25 cellular contexts compared by ENCODE assay signal in genomic region chrX:11189097-11189496, GRCh38.
"Had no signal": no experiment of that assay in that cellular context is flagged by ENCODE, and none has a peak within 500 bp of the region (broad histone marks: within the 10 kb centered on the region; RNA-seq: fewer than 3 reads in every experiment).

No MANE protein-coding gene starts in this region.

- H3K9me3 Mint-ChIP-seq: activated CD4-positive, alpha-beta memory T cell treated with anti-CD3 and anti-CD28 coated beads, Interleukin-2, amount 10 ng/mL, durations not matched to agents 7 days and 5 days; activated CD4-positive, alpha-beta T cell treated with anti-CD3 and anti-CD28 coated beads, Interleukin-2, amount 10 ng/mL, durations not matched to agents 7 days and 5 days; activated T-cell treated with anti-CD3 and anti-CD28 coated beads, Interleukin-2, amount 50 U/mL, for 24 hours; central memory CD8-positive, alpha-beta T cell; dendritic cell treated with granulocyte-macrophage colony-stimulating factor and Interleukin-4, amounts not matched to agents 40 ng/mL and 50 ng/mL, for 4 days; memory B cell; naive thymus-derived CD8-positive, alpha-beta T cell; stimulated activated memory B cell treated with anti-CD40 and anti-IgM and Interleukin-4, amounts not matched to agents 10 μg/mL and 1 μg/mL and 100 μg/mL, for 72 hours; stimulated activated naive CD8-positive, alpha-beta T cell treated with anti-CD3 and anti-CD28 coated beads, Interleukin-15, amount 100 ng/mL, for 72 hours; type B pancreatic cell had no signal

- H3K4me3 ChIP-seq: gastroesophageal sphincter, neural progenitor cell, skin epidermis, uterus had no signal

- H3K4me1 Mint-ChIP-seq: activated CD4-positive, alpha-beta memory T cell treated with anti-CD3 and anti-CD28 coated beads, Interleukin-2, amount 10 ng/mL, durations not matched to agents 7 days and 5 days; activated CD4-positive, alpha-beta T cell treated with anti-CD3 and anti-CD28 coated beads, Interleukin-2, amount 10 ng/mL, durations not matched to agents 7 days and 5 days; central memory CD8-positive, alpha-beta T cell; endodermal cell; memory B cell; naive thymus-derived CD8-positive, alpha-beta T cell; neural progenitor cell; stimulated activated memory B cell treated with anti-CD40 and anti-IgM and Interleukin-4, amounts not matched to agents 10 μg/mL and 1 μg/mL and 100 μg/mL, for 72 hours; stimulated activated naive CD8-positive, alpha-beta T cell treated with anti-CD3 and anti-CD28 coated beads, Interleukin-15, amount 100 ng/mL, for 72 hours had no signal

- H3K27ac ChIP-seq: gastroesophageal sphincter, neural progenitor cell, skin epidermis, uterus had no signal

- H3K4me3 Mint-ChIP-seq: activated CD4-positive, alpha-beta memory T cell treated with anti-CD3 and anti-CD28 coated beads, Interleukin-2, amount 10 ng/mL, durations not matched to agents 7 days and 5 days; activated CD4-positive, alpha-beta T cell treated with anti-CD3 and anti-CD28 coated beads, Interleukin-2, amount 10 ng/mL, durations not matched to agents 7 days and 5 days; activated T-cell treated with anti-CD3 and anti-CD28 coated beads, Interleukin-2, amount 50 U/mL, for 24 hours; central memory CD8-positive, alpha-beta T cell; dendritic cell treated with granulocyte-macrophage colony-stimulating factor and Interleukin-4, amounts not matched to agents 40 ng/mL and 50 ng/mL, for 4 days; endodermal cell; memory B cell; naive thymus-derived CD8-positive, alpha-beta T cell; neural progenitor cell; stimulated activated memory B cell treated with anti-CD40 and anti-IgM and Interleukin-4, amounts not matched to agents 10 μg/mL and 1 μg/mL and 100 μg/mL, for 72 hours; stimulated activated naive CD8-positive, alpha-beta T cell treated with anti-CD3 and anti-CD28 coated beads, Interleukin-15, amount 100 ng/mL, for 72 hours; type B pancreatic cell had no signal

- DNase-seq: activated CD4-positive, alpha-beta memory T cell treated with anti-CD3 and anti-CD28 coated beads, Interleukin-2, amount 10 ng/mL, durations not matched to agents 7 days and 5 days; activated CD4-positive, alpha-beta T cell treated with anti-CD3 and anti-CD28 coated beads, Interleukin-2, amount 10 ng/mL, durations not matched to agents 7 days and 5 days; activated CD4-positive, CD25-positive, alpha-beta regulatory T cell treated with anti-CD3 and anti-CD28 coated beads, Interleukin-2, amount 50 U/mL, for 72 hours; activated gamma-delta T cell treated with Interleukin-2 at 50 U/mL for 16 hours; activated naive CD4-positive, alpha-beta T cell treated with anti-CD3 and anti-CD28 coated beads, Interleukin-2, amount 50 U/mL, for 16 hours; activated T-cell treated with anti-CD3 and anti-CD28 coated beads, Interleukin-2, amount 50 U/mL, for 24 hours; endodermal cell; head of caudate nucleus; hippocampal formation; midbrain; naive thymus-derived CD8-positive, alpha-beta T cell; occipital lobe; right cardiac atrium; stimulated activated CD4-positive, alpha-beta T cell treated with anti-CD3 and anti-CD28 coated beads, Interleukin-4, amount 100 ng/mL, for 24 hours; stimulated activated naive CD8-positive, alpha-beta T cell treated with anti-CD3 and anti-CD28 coated beads, Interleukin-15, amount 100 ng/mL, for 72 hours; substantia nigra; uterus had no signal

- H3K27me3 ChIP-seq: gastroesophageal sphincter, neural progenitor cell, uterus had no signal

- H3K4me2 ChIP-seq: neural progenitor cell had no signal

- H3K4me1 ChIP-seq: gastroesophageal sphincter, neural progenitor cell, uterus had no signal

- H3K27ac Mint-ChIP-seq: activated CD4-positive, alpha-beta memory T cell treated with anti-CD3 and anti-CD28 coated beads, Interleukin-2, amount 10 ng/mL, durations not matched to agents 7 days and 5 days; activated CD4-positive, alpha-beta T cell treated with anti-CD3 and anti-CD28 coated beads, Interleukin-2, amount 10 ng/mL, durations not matched to agents 7 days and 5 days; activated T-cell treated with anti-CD3 and anti-CD28 coated beads, Interleukin-2, amount 50 U/mL, for 24 hours; dendritic cell treated with granulocyte-macrophage colony-stimulating factor and Interleukin-4, amounts not matched to agents 40 ng/mL and 50 ng/mL, for 4 days; endodermal cell; memory B cell; naive thymus-derived CD8-positive, alpha-beta T cell; neural progenitor cell; stimulated activated memory B cell treated with anti-CD40 and anti-IgM and Interleukin-4, amounts not matched to agents 10 μg/mL and 1 μg/mL and 100 μg/mL, for 72 hours; stimulated activated naive CD8-positive, alpha-beta T cell treated with anti-CD3 and anti-CD28 coated beads, Interleukin-15, amount 100 ng/mL, for 72 hours; type B pancreatic cell had no signal

- H3K9ac ChIP-seq: neural progenitor cell had no signal

- H3K27me3 Mint-ChIP-seq: activated CD4-positive, alpha-beta memory T cell treated with anti-CD3 and anti-CD28 coated beads, Interleukin-2, amount 10 ng/mL, durations not matched to agents 7 days and 5 days; activated CD4-positive, alpha-beta T cell treated with anti-CD3 and anti-CD28 coated beads, Interleukin-2, amount 10 ng/mL, durations not matched to agents 7 days and 5 days; central memory CD8-positive, alpha-beta T cell; dendritic cell treated with granulocyte-macrophage colony-stimulating factor and Interleukin-4, amounts not matched to agents 40 ng/mL and 50 ng/mL, for 4 days; memory B cell; stimulated activated memory B cell treated with anti-CD40 and anti-IgM and Interleukin-4, amounts not matched to agents 10 μg/mL and 1 μg/mL and 100 μg/mL, for 72 hours; stimulated activated naive CD8-positive, alpha-beta T cell treated with anti-CD3 and anti-CD28 coated beads, Interleukin-15, amount 100 ng/mL, for 72 hours; type B pancreatic cell had no signal

- H2AFZ ChIP-seq: neural progenitor cell had no signal

- H3K36me3 Mint-ChIP-seq: naive thymus-derived CD8-positive, alpha-beta T cell; neural progenitor cell; type B pancreatic cell had no signal

- H3K9me3 ChIP-seq: gastroesophageal sphincter, uterus had no signal

- ATAC-seq: gastroesophageal sphincter; naive thymus-derived CD8-positive, alpha-beta T cell; right cardiac atrium; stimulated activated memory B cell treated with anti-CD40 and anti-IgM and Interleukin-4, amounts not matched to agents 10 μg/mL and 1 μg/mL and 100 μg/mL, for 72 hours; stimulated activated naive CD8-positive, alpha-beta T cell treated with anti-CD3 and anti-CD28 coated beads, Interleukin-15, amount 100 ng/mL, for 72 hours had no signal

- H3K36me3 ChIP-seq: neural progenitor cell, uterus had no signal
